In the genomic region with DNA sequence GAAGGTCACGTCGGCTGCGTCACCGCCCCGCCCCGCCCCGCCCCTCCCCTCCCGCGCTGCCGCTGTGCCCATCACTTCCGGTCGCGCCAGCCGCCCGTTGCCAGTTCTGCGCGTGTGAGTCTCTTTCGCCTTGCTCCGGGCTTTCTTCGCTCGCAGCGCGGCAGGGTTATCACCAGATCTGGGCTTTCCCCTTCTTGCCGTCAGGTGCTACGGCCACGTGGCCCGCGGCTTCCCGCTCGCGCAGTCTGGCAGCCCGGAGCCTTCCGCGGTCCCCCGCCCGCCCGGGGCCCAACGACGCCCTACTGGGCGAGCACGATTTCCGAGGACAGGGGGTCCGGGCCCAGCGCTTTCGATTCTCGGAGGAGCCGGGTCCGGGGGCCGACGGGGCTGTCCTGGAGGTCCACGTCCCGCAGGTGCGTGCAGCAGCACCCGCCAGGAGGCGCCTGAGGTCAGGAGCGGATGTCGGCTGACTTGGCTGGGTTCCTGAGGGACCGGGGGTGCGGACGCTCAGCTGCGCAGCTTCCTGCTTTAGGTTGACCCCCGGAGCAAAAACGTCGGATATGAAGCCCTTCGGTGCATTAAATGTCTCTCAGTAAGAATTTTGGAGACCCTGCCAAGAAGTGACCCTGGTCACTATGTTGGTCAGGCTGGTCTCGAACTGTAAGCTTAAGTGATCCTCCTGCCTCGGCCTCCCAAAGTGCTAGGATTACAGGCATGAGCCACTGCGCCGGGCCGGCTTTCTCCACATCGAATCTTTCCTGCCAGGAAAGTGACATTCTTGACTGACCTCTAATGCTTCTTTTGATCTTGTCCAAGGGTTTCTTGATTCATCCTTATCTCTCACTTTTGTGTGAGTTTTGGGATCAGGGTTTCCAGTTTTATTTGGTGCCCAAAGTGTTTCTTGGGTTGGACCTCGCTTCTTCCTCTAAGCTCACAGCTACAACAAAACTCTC, we compare ENCODE assay signal across 1 cellular context.
TF ChIP-seq lines count a peak whose summit lies in the region.

A gene with protein sequence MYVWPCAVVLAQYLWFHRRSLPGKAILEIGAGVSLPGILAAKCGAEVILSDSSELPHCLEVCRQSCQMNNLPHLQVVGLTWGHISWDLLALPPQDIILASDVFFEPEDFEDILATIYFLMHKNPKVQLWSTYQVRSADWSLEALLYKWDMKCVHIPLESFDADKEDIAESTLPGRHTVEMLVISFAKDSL (plus strand): TSS at position 74 of the 953 bp plus-strand sequence. CDS start 2,872 bp downstream, outside the sequence.

TF ChIP-seq in IMR-90, 13 proteins besides CTCF, POLR2A, EP300 and RAD21 (continued from another document):
- TF ChIP-seq, protein P1, sequence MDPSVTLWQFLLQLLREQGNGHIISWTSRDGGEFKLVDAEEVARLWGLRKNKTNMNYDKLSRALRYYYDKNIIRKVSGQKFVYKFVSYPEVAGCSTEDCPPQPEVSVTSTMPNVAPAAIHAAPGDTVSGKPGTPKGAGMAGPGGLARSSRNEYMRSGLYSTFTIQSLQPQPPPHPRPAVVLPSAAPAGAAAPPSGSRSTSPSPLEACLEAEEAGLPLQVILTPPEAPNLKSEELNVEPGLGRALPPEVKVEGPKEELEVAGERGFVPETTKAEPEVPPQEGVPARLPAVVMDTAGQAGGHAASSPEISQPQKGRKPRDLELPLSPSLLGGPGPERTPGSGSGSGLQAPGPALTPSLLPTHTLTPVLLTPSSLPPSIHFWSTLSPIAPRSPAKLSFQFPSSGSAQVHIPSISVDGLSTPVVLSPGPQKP (IDR thresholded peaks at IDR 0.05; ENCODE audit: borderline replicate concordance, low read depth, low read length), result no peak
- TF ChIP-seq, protein P2, sequence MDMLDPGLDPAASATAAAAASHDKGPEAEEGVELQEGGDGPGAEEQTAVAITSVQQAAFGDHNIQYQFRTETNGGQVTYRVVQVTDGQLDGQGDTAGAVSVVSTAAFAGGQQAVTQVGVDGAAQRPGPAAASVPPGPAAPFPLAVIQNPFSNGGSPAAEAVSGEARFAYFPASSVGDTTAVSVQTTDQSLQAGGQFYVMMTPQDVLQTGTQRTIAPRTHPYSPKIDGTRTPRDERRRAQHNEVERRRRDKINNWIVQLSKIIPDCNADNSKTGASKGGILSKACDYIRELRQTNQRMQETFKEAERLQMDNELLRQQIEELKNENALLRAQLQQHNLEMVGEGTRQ (IDR thresholded peaks at IDR 0.05; ENCODE audit: low read depth, low read length), result peak; percentile 65; the same call in 1 of the 2 replicates
- TF ChIP-seq RFX5 (IDR thresholded peaks at IDR 0.05; ENCODE audit: low read depth, low read length) (no peak), MAFK (IDR thresholded peaks at IDR 0.05; ENCODE audit: low read depth, low read length) (no peak), RCOR1 (IDR thresholded peaks at IDR 0.05; ENCODE audit: insufficient replicate concordance, low read length) (no peak)
